In the genomic region with DNA sequence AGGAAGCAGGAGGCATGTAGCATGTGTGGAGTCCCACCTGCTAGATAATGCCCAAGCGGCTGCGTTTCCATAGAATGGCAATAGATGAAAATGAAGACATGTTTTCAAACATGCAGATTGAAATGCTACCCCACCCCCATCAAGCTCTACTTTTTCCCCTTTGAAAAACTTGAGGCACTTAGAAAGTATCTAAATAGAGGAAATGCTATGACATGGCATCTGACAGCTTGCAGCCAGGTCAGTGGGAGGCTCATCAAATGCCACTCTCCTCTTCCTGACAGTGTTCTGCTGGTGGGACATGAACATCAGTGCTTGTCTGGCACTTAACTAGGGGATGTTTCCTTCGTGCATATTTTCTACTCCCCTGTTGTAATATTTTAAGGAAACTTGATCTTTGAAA, we compare ENCODE assay signal across 14 cellular contexts.
"Had no signal": no experiment of that assay in that cellular context is flagged by ENCODE, and none has a peak within 500 bp of the region (broad histone marks: within the 10 kb centered on the region; RNA-seq: fewer than 3 reads in every experiment).

No MANE protein-coding gene starts in this region.

- H3K27me3 Mint-ChIP-seq: activated naive CD8-positive, alpha-beta T cell treated with anti-CD3 and anti-CD28 coated beads for 36 hours; T-cell had no signal

- H3K4me1 ChIP-seq: tibial artery had no signal

- H3K27ac ChIP-seq: cardiac muscle cell, sigmoid colon, tibial artery had no signal

- H3K27ac Mint-ChIP-seq: activated naive CD8-positive, alpha-beta T cell treated with anti-CD3 and anti-CD28 coated beads for 36 hours; mesothelial cell of epicardium; nephron progenitor cell; T-cell had no signal

- H3K9me3 ChIP-seq: sigmoid colon, spleen, tibial artery had no signal

- DNase-seq: activated naive CD4-positive, alpha-beta T cell; activated naive CD8-positive, alpha-beta T cell treated with anti-CD3 and anti-CD28 coated beads for 36 hours; amniotic stem cell; nephron progenitor cell; sigmoid colon; stimulated activated naive CD8-positive, alpha-beta T cell treated with anti-CD3 and anti-CD28 coated beads, Interleukin-15, Interleukin-2, amounts not matched to agents 100 U/mL and 50 U/mL, for 24 hours; substantia nigra; T-cell; T1000; tibial artery had no signal

- H3K4me3 Mint-ChIP-seq: activated naive CD8-positive, alpha-beta T cell treated with anti-CD3 and anti-CD28 coated beads for 36 hours; mesothelial cell of epicardium; nephron progenitor cell; T-cell had no signal

- H3K36me3 ChIP-seq: cardiac muscle cell had no signal

- ATAC-seq: activated CD4-positive, CD25-positive, alpha-beta regulatory T cell treated with anti-CD3 and anti-CD28 coated beads, Interleukin-2, amount 50 U/mL, for 24 hours; stimulated activated naive CD8-positive, alpha-beta T cell treated with anti-CD3 and anti-CD28 coated beads, Interleukin-15, Interleukin-2, amounts not matched to agents 100 U/mL and 50 U/mL, for 24 hours; T-cell had no signal

- H3K9me3 Mint-ChIP-seq: activated naive CD8-positive, alpha-beta T cell treated with anti-CD3 and anti-CD28 coated beads for 36 hours; mesothelial cell of epicardium; nephron progenitor cell; T-cell had no signal

- H3K4me3 ChIP-seq: cardiac muscle cell, sigmoid colon, spleen, tibial artery had no signal

- H3K27me3 ChIP-seq: cardiac muscle cell, sigmoid colon, spleen, tibial artery had no signal
